1 cellular context compared by ENCODE assay signal in the genomic region with DNA sequence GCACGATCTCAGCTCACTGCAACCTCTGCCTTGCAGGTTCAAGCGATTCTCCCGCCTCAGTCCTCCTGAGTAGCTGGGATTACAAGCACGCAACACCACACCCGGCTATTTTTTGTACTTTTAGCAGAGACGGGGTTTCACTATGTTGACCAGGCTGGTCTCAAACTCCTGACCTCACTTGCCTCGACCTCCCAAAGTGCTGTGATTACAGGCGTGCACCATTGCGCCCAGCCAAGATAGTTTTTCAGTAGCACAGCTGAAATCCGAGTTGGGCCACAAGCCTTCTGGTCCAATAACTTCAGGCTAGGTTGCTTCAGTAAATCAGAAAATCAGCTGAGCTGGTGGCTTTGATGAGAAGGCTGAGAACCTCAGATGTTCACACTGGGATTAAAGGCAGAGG.
TF ChIP-seq lines count a peak whose summit lies in the region.

No MANE protein-coding gene starts in this region.

TF ChIP-seq in endothelial cell of umbilical vein, 7 proteins besides CTCF, POLR2A, EP300 and RAD21 (continued from another document):
- TF ChIP-seq MAX (IDR thresholded peaks at IDR 0.05; ENCODE audit: insufficient read depth, insufficient read length): no peak
- no peak for TF ChIP-seq FOS (IDR thresholded peaks at IDR 0.05; ENCODE audit: borderline replicate concordance, insufficient read depth, low read length)
